In the genomic region with DNA sequence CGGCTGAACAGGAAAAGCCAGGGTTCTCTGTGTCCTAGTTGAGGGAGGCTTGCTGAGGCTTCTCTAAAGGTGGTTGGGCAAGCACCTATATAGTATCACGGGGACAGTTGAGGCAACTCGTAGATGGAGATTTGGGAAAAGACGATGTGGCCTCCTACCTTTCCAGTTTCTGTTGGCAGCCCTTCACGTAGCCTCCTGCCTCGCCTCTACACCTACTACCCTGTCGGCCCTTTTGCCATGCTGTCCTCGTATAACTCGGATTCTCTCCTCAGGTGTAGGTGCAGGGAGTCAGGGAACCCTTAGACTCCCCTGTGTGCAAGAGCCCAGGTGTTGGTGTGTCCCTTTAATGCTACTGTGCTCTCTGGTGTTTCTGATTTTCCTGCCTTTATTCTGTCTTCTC, we compare ENCODE assay signal across 19 cellular contexts.
"Had no signal": no experiment of that assay in that cellular context is flagged by ENCODE, and none has a peak within 500 bp of the region (broad histone marks: within the 10 kb centered on the region; RNA-seq: fewer than 3 reads in every experiment).

No MANE protein-coding gene starts in this region.

- H3K4me3 Mint-ChIP-seq: activated CD4-positive, alpha-beta memory T cell treated with anti-CD3 and anti-CD28 coated beads, Interleukin-2, amount 10 ng/mL, durations not matched to agents 7 days and 5 days; activated naive CD8-positive, alpha-beta T cell treated with anti-CD3 and anti-CD28 coated beads, Interleukin-2, amount 50 U/mL, for 24 hours; naive B cell had no signal

- H3K27ac Mint-ChIP-seq: activated CD4-positive, alpha-beta memory T cell treated with anti-CD3 and anti-CD28 coated beads, Interleukin-2, amount 10 ng/mL, durations not matched to agents 7 days and 5 days; activated naive CD8-positive, alpha-beta T cell treated with anti-CD3 and anti-CD28 coated beads, Interleukin-2, amount 50 U/mL, for 24 hours; neural progenitor cell had no signal

- H3K4me2 ChIP-seq: hepatocyte, neural progenitor cell had no signal

- FAIRE-seq: astrocyte, islet of Langerhans had no signal

- H3K9me3 ChIP-seq: breast epithelium, mucosa of descending colon, prostate gland, testis, upper lobe of left lung had no signal

- H3K36me3 ChIP-seq: neural progenitor cell had no signal

- H3K27me3 Mint-ChIP-seq: activated CD4-positive, alpha-beta memory T cell treated with anti-CD3 and anti-CD28 coated beads, Interleukin-2, amount 10 ng/mL, durations not matched to agents 7 days and 5 days; activated naive CD8-positive, alpha-beta T cell treated with anti-CD3 and anti-CD28 coated beads, Interleukin-2, amount 50 U/mL, for 24 hours; naive B cell had no signal

- ATAC-seq: activated naive CD8-positive, alpha-beta T cell treated with anti-CD3 and anti-CD28 coated beads, Interleukin-2, amount 50 U/mL, for 24 hours; mucosa of descending colon; right cardiac atrium had no signal

- H3K4me1 ChIP-seq: breast epithelium, neural progenitor cell, prostate gland, testis had no signal

- H3K9ac ChIP-seq: neural progenitor cell had no signal

- DNase-seq: activated CD4-positive, alpha-beta memory T cell treated with anti-CD3 and anti-CD28 coated beads, Interleukin-2, amount 10 ng/mL, durations not matched to agents 7 days and 5 days; activated naive CD8-positive, alpha-beta T cell treated with anti-CD3 and anti-CD28 coated beads, Interleukin-2, amount 50 U/mL, for 24 hours; effector CD8-positive, alpha-beta T cell; left cardiac atrium; mesenchymal stem cell; mucosa of descending colon; naive B cell; testis; WERI-Rb-1 had no signal

- H3K27ac ChIP-seq: breast epithelium, hepatocyte, neural progenitor cell, prostate gland, SK-N-MC, skin epidermis, testis, WERI-Rb-1 had no signal

- H3K4me1 Mint-ChIP-seq: activated CD4-positive, alpha-beta memory T cell treated with anti-CD3 and anti-CD28 coated beads, Interleukin-2, amount 10 ng/mL, durations not matched to agents 7 days and 5 days; activated naive CD8-positive, alpha-beta T cell treated with anti-CD3 and anti-CD28 coated beads, Interleukin-2, amount 50 U/mL, for 24 hours; neural progenitor cell had no signal

- H2AFZ ChIP-seq: hepatocyte, neural progenitor cell had no signal

- H3K9me3 Mint-ChIP-seq: activated CD4-positive, alpha-beta memory T cell treated with anti-CD3 and anti-CD28 coated beads, Interleukin-2, amount 10 ng/mL, durations not matched to agents 7 days and 5 days; activated naive CD8-positive, alpha-beta T cell treated with anti-CD3 and anti-CD28 coated beads, Interleukin-2, amount 50 U/mL, for 24 hours; naive B cell; neural progenitor cell had no signal

- H3K27me3 ChIP-seq: breast epithelium, hepatocyte, neural progenitor cell, testis, upper lobe of left lung had no signal

- H3K4me3 ChIP-seq: breast epithelium, hepatocyte, mucosa of descending colon, neural progenitor cell, prostate gland, SK-N-MC, skin epidermis, upper lobe of left lung had no signal
